In the genomic region with DNA sequence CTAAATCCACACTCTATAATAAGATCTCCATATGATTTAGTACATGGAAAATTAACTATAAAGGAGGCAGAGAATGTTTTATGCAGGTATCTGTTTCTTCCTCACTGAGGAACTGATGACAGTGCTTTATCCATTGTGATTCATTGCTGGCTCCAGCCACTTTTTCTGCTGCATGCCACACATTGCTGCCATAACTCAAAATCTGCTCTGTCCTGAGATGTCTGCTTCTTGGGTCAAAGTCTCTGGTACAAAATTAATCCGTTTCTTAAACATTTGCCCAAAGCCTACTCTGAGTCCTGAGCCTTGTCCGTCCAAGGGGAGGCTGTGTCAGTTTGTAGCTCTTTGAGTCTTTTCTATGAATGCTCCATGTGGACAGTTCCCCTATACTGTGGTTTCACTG, we compare ENCODE assay signal across 22 cellular contexts. TPM values are rescaled to one million over a fixed set of nuclear protein-coding genes. Genes with fewer than 3 reads are reported as not detected.
"Had no signal": no experiment of that assay in that cellular context is flagged by ENCODE, and none has a peak within 500 bp of the region (broad histone marks: within the 10 kb centered on the region; RNA-seq: fewer than 3 reads in every experiment).

No MANE protein-coding gene starts in this region.

- H3K27ac Mint-ChIP-seq: activated CD4-positive, alpha-beta memory T cell treated with anti-CD3 and anti-CD28 coated beads, Interleukin-2, amount 10 ng/mL, durations not matched to agents 7 days and 5 days; activated CD4-positive, alpha-beta T cell treated with anti-CD3 and anti-CD28 coated beads for 36 hours; naive thymus-derived CD8-positive, alpha-beta T cell; stimulated activated naive B cell treated with anti-CD40 and anti-IgM and Interleukin-4, amounts not matched to agents 10 μg/mL and 1 μg/mL and 100 μg/mL, for 72 hours had no signal

- H3K4me3 ChIP-seq: body of pancreas, lower lobe of right lung, mucosa of descending colon, thyroid gland, vagina had no signal

- H3K27me3 ChIP-seq: body of pancreas, neutrophil, thyroid gland, vagina had no signal

- H3K27me3 Mint-ChIP-seq: activated CD4-positive, alpha-beta memory T cell treated with anti-CD3 and anti-CD28 coated beads, Interleukin-2, amount 10 ng/mL, durations not matched to agents 7 days and 5 days; activated CD4-positive, alpha-beta T cell treated with anti-CD3 and anti-CD28 coated beads for 36 hours; stimulated activated naive B cell treated with anti-CD40 and anti-IgM and Interleukin-4, amounts not matched to agents 10 μg/mL and 1 μg/mL and 100 μg/mL, for 72 hours had no signal

- H3K9me3 Mint-ChIP-seq: activated T-cell treated with anti-CD3 and anti-CD28 coated beads, Interleukin-2, amount 50 U/mL, for 4 hours had no signal

- H3K27ac ChIP-seq: body of pancreas, lower lobe of right lung, neutrophil, thyroid gland, vagina, WERI-Rb-1 had no signal

- H3K9me3 ChIP-seq: body of pancreas, lower lobe of right lung, mucosa of descending colon, neutrophil, thyroid gland, vagina had no signal

- H3K36me3 ChIP-seq: lower lobe of right lung, neutrophil, thyroid gland, vagina, WERI-Rb-1 had no signal

- H3K4me3 Mint-ChIP-seq: activated CD4-positive, alpha-beta memory T cell treated with anti-CD3 and anti-CD28 coated beads, Interleukin-2, amount 10 ng/mL, durations not matched to agents 7 days and 5 days; activated CD4-positive, alpha-beta T cell treated with anti-CD3 and anti-CD28 coated beads for 36 hours; activated T-cell treated with anti-CD3 and anti-CD28 coated beads, Interleukin-2, amount 50 U/mL, for 4 hours; naive thymus-derived CD8-positive, alpha-beta T cell; stimulated activated naive B cell treated with anti-CD40 and anti-IgM and Interleukin-4, amounts not matched to agents 10 μg/mL and 1 μg/mL and 100 μg/mL, for 72 hours had no signal

- H3K4me1 Mint-ChIP-seq: activated CD4-positive, alpha-beta memory T cell treated with anti-CD3 and anti-CD28 coated beads, Interleukin-2, amount 10 ng/mL, durations not matched to agents 7 days and 5 days; activated CD4-positive, alpha-beta T cell treated with anti-CD3 and anti-CD28 coated beads for 36 hours; naive thymus-derived CD8-positive, alpha-beta T cell; stimulated activated naive B cell treated with anti-CD40 and anti-IgM and Interleukin-4, amounts not matched to agents 10 μg/mL and 1 μg/mL and 100 μg/mL, for 72 hours had no signal

- H3K4me1 ChIP-seq: body of pancreas, lower lobe of right lung, thyroid gland, vagina had no signal

- DNase-seq: activated CD4-positive, alpha-beta memory T cell treated with anti-CD3 and anti-CD28 coated beads, Interleukin-2, amount 10 ng/mL, durations not matched to agents 7 days and 5 days; activated CD4-positive, alpha-beta T cell treated with anti-CD3 and anti-CD28 coated beads for 36 hours; activated effector memory CD4-positive, alpha-beta T cell treated with Interleukin-2 at 50 U/mL for 16 hours; activated naive CD4-positive, alpha-beta T cell treated with anti-CD3 and anti-CD28 coated beads, Interleukin-2, amount 50 U/mL, for 16 hours; activated T-cell treated with anti-CD3 and anti-CD28 coated beads, Interleukin-2, amount 50 U/mL, for 4 hours; body of pancreas; caudate nucleus; cortex of kidney; effector memory CD4-positive, alpha-beta T cell; foreskin melanocyte; left cardiac atrium; lower lobe of right lung; mucosa of descending colon; naive thymus-derived CD8-positive, alpha-beta T cell; retina; stimulated activated CD4-positive, alpha-beta T cell treated with anti-CD3 and anti-CD28 coated beads, Interleukin-4, amount 100 ng/mL, for 1 hour; stimulated activated naive B cell treated with anti-CD40 and anti-IgM and Interleukin-4, amounts not matched to agents 10 μg/mL and 1 μg/mL and 100 μg/mL, for 72 hours; T-helper 1 cell; thyroid gland; WERI-Rb-1 had no signal

- ATAC-seq: activated CD4-positive, alpha-beta T cell treated with anti-CD3 and anti-CD28 coated beads for 36 hours; activated T-cell treated with anti-CD3 and anti-CD28 coated beads, Interleukin-2, amount 50 U/mL, for 4 hours; body of pancreas; lower lobe of right lung; mucosa of descending colon; naive thymus-derived CD8-positive, alpha-beta T cell; stimulated activated naive B cell treated with anti-CD40 and anti-IgM and Interleukin-4, amounts not matched to agents 10 μg/mL and 1 μg/mL and 100 μg/mL, for 72 hours had no signal

- H3K36me3 Mint-ChIP-seq: naive thymus-derived CD8-positive, alpha-beta T cell; stimulated activated naive B cell treated with anti-CD40 and anti-IgM and Interleukin-4, amounts not matched to agents 10 μg/mL and 1 μg/mL and 100 μg/mL, for 72 hours had no signal

RNA-seq across cellular contexts. Expression of gene ARHGAP28, which starts 15.5 kb away (rescaled TPM):
- total RNA-seq: activated CD4-positive, alpha-beta memory T cell treated with anti-CD3 and anti-CD28 coated beads, Interleukin-2, amount 10 ng/mL, durations not matched to agents 7 days and 5 days; activated CD4-positive, alpha-beta T cell treated with anti-CD3 and anti-CD28 coated beads for 36 hours; activated T-cell treated with anti-CD3 and anti-CD28 coated beads, Interleukin-2, amount 50 U/mL, for 4 hours; naive thymus-derived CD8-positive, alpha-beta T cell had no signal
